15 cellular contexts compared by ENCODE assay signal in genomic region chr1:19406680-19407079, GRCh38.
DNase-seq lines count a peak whose midpoint lies in the region; ATAC-seq and TF ChIP-seq lines count a peak whose summit lies in the region.
"Had no signal": no experiment of that assay in that cellular context is flagged by ENCODE, and none has a peak within 500 bp of the region (broad histone marks: within the 10 kb centered on the region; RNA-seq: fewer than 3 reads in every experiment).

No MANE protein-coding gene starts in this region.

- DNase-seq in activated naive CD8-positive, alpha-beta T cell treated with anti-CD3 and anti-CD28 coated beads, Interleukin-2, amount 50 U/mL, for 24 hours = no peak
- DNase-seq in activated naive CD8-positive, alpha-beta T cell treated with anti-CD3 and anti-CD28 coated beads for 36 hours = no peak
- no peak for DNase-seq in lower lobe of right lung
- no peak for DNase-seq in transverse colon
- DNase-seq in mucosa of descending colon = no peak
- DNase-seq in NOMO-1 treated with DMSO at 0.1 percent for 48 hours (lab: John Stamatoyannopoulos, UW; ENCODE audit: unreplicated experiment) = no peak
- no peak for DNase-seq in CD1c-positive myeloid dendritic cell (ENCODE audit: extremely low spot score)
- DNase-seq: activated CD4-positive, alpha-beta T cell treated with anti-CD3 and anti-CD28 coated beads for 48 hours; GOT3; KG1; left colon; upper lobe of left lung had no signal

- TF ChIP-seq CTCF in lower lobe of right lung (IDR thresholded peaks at IDR 0.05) (no peak), transverse colon (IDR thresholded peaks at IDR 0.05) (no peak), mucosa of descending colon (IDR thresholded peaks at IDR 0.05) (no peak)

- no peaks in the 10 kb centered on the region for H3K9me3 Mint-ChIP-seq in activated naive CD8-positive, alpha-beta T cell (ENCODE audit: low read depth)
- no peaks in the 10 kb centered on the region for H3K9me3 Mint-ChIP-seq in activated naive CD8-positive, alpha-beta T cell treated with anti-CD3 and anti-CD28 coated beads, Interleukin-2, amount 50 U/mL, for 24 hours
- H3K9me3 Mint-ChIP-seq in activated naive CD8-positive, alpha-beta T cell treated with anti-CD3 and anti-CD28 coated beads for 36 hours = no peaks in the 10 kb centered on the region

- H3K4me1 ChIP-seq in lower lobe of right lung (peaks cover 75% of the 10 kb centered on the region), transverse colon (peaks cover 20 to 82% (median 35%) of the 10 kb centered on the region in 4 donors), mucosa of descending colon (ENCODE audit: low read depth) (peaks cover 10% of the 10 kb centered on the region)

- H3K27me3 ChIP-seq in lower lobe of right lung (ENCODE audit: low read depth) (no peaks in the 10 kb centered on the region), transverse colon (no peaks in the 10 kb centered on the region)
- H3K27me3 ChIP-seq: upper lobe of left lung had no signal

- H3K36me3 Mint-ChIP-seq in activated naive CD8-positive, alpha-beta T cell = no peaks in the 10 kb centered on the region
- H3K36me3 Mint-ChIP-seq in activated naive CD8-positive, alpha-beta T cell treated with anti-CD3 and anti-CD28 coated beads, Interleukin-2, amount 50 U/mL, for 24 hours (ENCODE audit: low read depth) = peaks cover 10% of the 10 kb centered on the region
- H3K36me3 Mint-ChIP-seq in activated naive CD8-positive, alpha-beta T cell treated with anti-CD3 and anti-CD28 coated beads for 36 hours = peaks cover 17% of the 10 kb centered on the region

- ATAC-seq in activated naive CD8-positive, alpha-beta T cell treated with anti-CD3 and anti-CD28 coated beads, Interleukin-2, amount 50 U/mL, for 24 hours = no peak
- no peak for ATAC-seq in lower lobe of right lung
- ATAC-seq in mucosa of descending colon = no peak
- ATAC-seq: left colon had no signal

- H3K4me3 Mint-ChIP-seq in activated naive CD8-positive, alpha-beta T cell = peak overlapping the region; percentile 2
- no peak overlapping the region for H3K4me3 Mint-ChIP-seq in activated naive CD8-positive, alpha-beta T cell treated with anti-CD3 and anti-CD28 coated beads, Interleukin-2, amount 50 U/mL, for 24 hours
- H3K4me3 Mint-ChIP-seq in activated naive CD8-positive, alpha-beta T cell treated with anti-CD3 and anti-CD28 coated beads for 36 hours = no peak overlapping the region

- no peaks in the 10 kb centered on the region for H3K27me3 Mint-ChIP-seq in activated naive CD8-positive, alpha-beta T cell
- H3K27me3 Mint-ChIP-seq in activated naive CD8-positive, alpha-beta T cell treated with anti-CD3 and anti-CD28 coated beads, Interleukin-2, amount 50 U/mL, for 24 hours = no peaks in the 10 kb centered on the region
- H3K27me3 Mint-ChIP-seq in activated naive CD8-positive, alpha-beta T cell treated with anti-CD3 and anti-CD28 coated beads for 36 hours = no peaks in the 10 kb centered on the region

- 83% methylated on average over 5 of the region's 5 CpGs; no CpG with 5 or more reads in 1 of the 2 donors for WGBS in transverse colon (ENCODE audit: low coverage in 1 of 2), 2 donors

- TF ChIP-seq EP300 in transverse colon (IDR thresholded peaks at IDR 0.05; ENCODE audit: low read depth) = no peak

- H3K27ac Mint-ChIP-seq in activated naive CD8-positive, alpha-beta T cell = peak overlapping the region; percentile 77
- no peak overlapping the region for H3K27ac Mint-ChIP-seq in activated naive CD8-positive, alpha-beta T cell treated with anti-CD3 and anti-CD28 coated beads, Interleukin-2, amount 50 U/mL, for 24 hours
- peak overlapping the region; percentile 55 for H3K27ac Mint-ChIP-seq in activated naive CD8-positive, alpha-beta T cell treated with anti-CD3 and anti-CD28 coated beads for 36 hours

- H3K36me3 ChIP-seq in lower lobe of right lung = peaks cover 28% of the 10 kb centered on the region
- H3K36me3 ChIP-seq in transverse colon = no peaks in the 10 kb centered on the region
- H3K36me3 ChIP-seq in mucosa of descending colon (ENCODE audit: low read depth) = no peaks in the 10 kb centered on the region
- H3K36me3 ChIP-seq: prostate gland had no signal

- peaks cover 84% of the 10 kb centered on the region for H3K4me1 Mint-ChIP-seq in activated naive CD8-positive, alpha-beta T cell (ENCODE audit: low read depth)
- H3K4me1 Mint-ChIP-seq in activated naive CD8-positive, alpha-beta T cell treated with anti-CD3 and anti-CD28 coated beads, Interleukin-2, amount 50 U/mL, for 24 hours = peaks cover 74% of the 10 kb centered on the region
- peaks cover 72% of the 10 kb centered on the region for H3K4me1 Mint-ChIP-seq in activated naive CD8-positive, alpha-beta T cell treated with anti-CD3 and anti-CD28 coated beads for 36 hours

- intact Hi-C loops in lower lobe of right lung (cut with DNase I) (no loop called here), transverse colon (cut with DNase I; ENCODE audit: low total_unique reads) (no loop called here), mucosa of descending colon (cut with DNase I, micrococcal nuclease) (no loop called here)

- in situ Hi-C loops in transverse colon (cut with MboI; ENCODE audit: low pct_ligation_motif_present in 1 of 4, low pct_unique_long_range_greater_than_20kb in 1 of 4, low sequenced_read_pairs in 3 of 4) = no loop called here

- H3K9me3 ChIP-seq in lower lobe of right lung = no peaks in the 10 kb centered on the region
- H3K9me3 ChIP-seq in transverse colon = no peaks in the 10 kb centered on the region
- no peaks in the 10 kb centered on the region for H3K9me3 ChIP-seq in mucosa of descending colon
- H3K9me3 ChIP-seq: prostate gland, upper lobe of left lung had no signal

- TF ChIP-seq POLR2A in transverse colon (IDR thresholded peaks at IDR 0.05) = no peak

- H3K4me3 ChIP-seq in lower lobe of right lung = no peak overlapping the region
- no peak overlapping the region for H3K4me3 ChIP-seq in transverse colon
- no peak overlapping the region for H3K4me3 ChIP-seq in mucosa of descending colon
- H3K4me3 ChIP-seq: prostate gland, SK-N-MC, upper lobe of left lung had no signal

- H3K27ac ChIP-seq in lower lobe of right lung = peak overlapping the region; percentile 34
- H3K27ac ChIP-seq in transverse colon = peak overlapping the region; percentile 54 to 77 (median 68)
- H3K27ac ChIP-seq: SK-N-MC had no signal
